8 cellular contexts compared by ENCODE assay signal in the genomic region with DNA sequence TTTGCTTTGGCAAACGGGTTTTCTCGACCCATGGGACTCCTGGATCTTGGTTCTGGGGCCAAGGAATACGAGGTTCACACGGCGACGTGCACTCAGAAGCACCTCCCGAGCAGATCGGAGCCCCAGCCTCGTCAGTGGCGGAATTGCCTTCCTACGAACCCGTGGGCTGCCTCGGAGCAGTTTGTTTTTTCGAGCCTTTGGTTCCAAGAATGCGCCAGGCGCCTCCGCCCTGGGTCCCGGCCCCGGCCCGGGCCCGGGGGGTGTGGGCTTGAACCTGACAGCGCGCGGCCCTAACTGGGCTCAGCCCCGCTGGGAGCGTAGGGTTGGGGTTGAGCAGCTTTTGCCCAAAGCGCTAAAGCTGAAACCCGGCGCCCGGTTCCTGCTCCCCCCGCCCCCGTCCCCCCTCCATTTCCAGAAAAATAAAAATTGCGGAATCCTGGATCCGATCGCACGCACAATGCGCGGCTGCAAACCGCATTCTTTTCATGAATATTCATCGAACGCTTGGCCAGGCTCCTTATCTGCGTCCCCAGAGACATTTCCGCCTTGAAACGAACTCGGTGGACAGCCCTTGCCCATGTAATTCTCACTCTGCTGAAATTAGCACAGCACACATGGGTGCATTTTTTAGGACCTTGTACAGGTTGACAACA. TPM values are rescaled to one million over a fixed set of nuclear protein-coding genes. Genes with fewer than 3 reads are reported as not detected.
DNase-seq lines count a peak whose midpoint lies in the region; ATAC-seq and TF ChIP-seq lines count a peak whose summit lies in the region.

No MANE protein-coding gene starts in this region.

- TF ChIP-seq POLR2A in heart left ventricle (IDR thresholded peaks at IDR 0.05) = no peak

- H3K9me3 Mint-ChIP-seq in activated T-cell treated with anti-CD3 and anti-CD28 coated beads, Interleukin-2, amount 50 U/mL, for 4 hours = no peaks in the 10 kb centered on the region

- H3K9me3 ChIP-seq in BLaER1 (no peaks in the 10 kb centered on the region), heart left ventricle (no peaks in the 10 kb centered on the region)

- H3K36me3 Mint-ChIP-seq in activated T-cell treated with anti-CD3 and anti-CD28 coated beads, Interleukin-2, amount 50 U/mL, for 4 hours (ENCODE audit: insufficient read depth) = no peaks in the 10 kb centered on the region

- peak; percentile 33 for ATAC-seq in GM19043 (IDR thresholded peaks at IDR 0.05; ENCODE audit: low read depth, unreplicated experiment)
- peak; percentile 29 for ATAC-seq in HG03457 (IDR thresholded peaks at IDR 0.05; ENCODE audit: unreplicated experiment)
- ATAC-seq in activated T-cell treated with anti-CD3 and anti-CD28 coated beads, Interleukin-2, amount 50 U/mL, for 4 hours = no peak
- ATAC-seq in heart left ventricle = peak in 3 of 4 donors; percentile 22 to 40 (median 33)
- no peak for ATAC-seq in GM21526 (IDR thresholded peaks at IDR 0.05; ENCODE audit: low FRiP score, unreplicated experiment)

- no peak for TF ChIP-seq CTCF in heart left ventricle (IDR thresholded peaks at IDR 0.05)

- H3K4me1 ChIP-seq in BLaER1 (peaks cover 21% of the 10 kb centered on the region), heart left ventricle (peaks cover 0 to 28% (median 9%) of the 10 kb centered on the region in 12 donors)

- H3K27ac ChIP-seq in BLaER1 (peak overlapping the region; percentile 60), heart left ventricle (peak overlapping the region in 2 of 12 donors; percentile 29 to 73)

- intact Hi-C loops in heart left ventricle (cut with DNase I) (loop anchor here in 7 of 10 donors (5.0 to 10.0 kb wide), 3 partner anchors 1066 to 1094 kb away; no protein-coding TSS in a partner anchor), posterior vena cava (cut with DNase I) (loop anchor here in 1 of 2 donors (10.0 kb wide), 1 partner anchor 1066 kb away; no protein-coding TSS in a partner anchor)

- no peak for DNase-seq in activated T-cell treated with anti-CD3 and anti-CD28 coated beads, Interleukin-2, amount 50 U/mL, for 4 hours
- DNase-seq in heart left ventricle (peak in 2 of 5 donors; percentile 20 to 29), posterior vena cava (ENCODE audit: low spot score) (peak; percentile 83), AML-193 (lab: John Stamatoyannopoulos, UW) (no peak)

- H4K20me1 ChIP-seq in BLaER1 = peaks cover 24% of the 10 kb centered on the region

- H3K9ac ChIP-seq in BLaER1 = peak overlapping the region; percentile 82

- H3K4me1 Mint-ChIP-seq in activated T-cell treated with anti-CD3 and anti-CD28 coated beads, Interleukin-2, amount 50 U/mL, for 4 hours (ENCODE audit: low read depth) = peaks cover 12% of the 10 kb centered on the region

- H3K4me3 ChIP-seq in BLaER1 (peak overlapping the region; percentile 84), heart left ventricle (peak overlapping the region; percentile 22 to 69 (median 50))

- peak overlapping the region; percentile 87 for H3K4me2 ChIP-seq in BLaER1

- peak overlapping the region; percentile 69 for H3K4me3 Mint-ChIP-seq in activated T-cell treated with anti-CD3 and anti-CD28 coated beads, Interleukin-2, amount 50 U/mL, for 4 hours

- H3K27me3 Mint-ChIP-seq in activated T-cell treated with anti-CD3 and anti-CD28 coated beads, Interleukin-2, amount 50 U/mL, for 4 hours (ENCODE audit: low read depth) = peaks cover 41% of the 10 kb centered on the region

- H3K36me3 ChIP-seq in BLaER1 (no peaks in the 10 kb centered on the region), heart left ventricle (no peaks in the 10 kb centered on the region)

- WGBS in heart left ventricle, 4 donors = 1 to 2% (median 1%) methylated on average over 16 to 45 of the region's 45 CpGs

- H3K27me3 ChIP-seq in BLaER1 (no peaks in the 10 kb centered on the region; the same call in 1 of the 2 replicates), heart left ventricle (peaks cover 4 to 76% (median 31%) of the 10 kb centered on the region in 9 donors)

RNA-seq across cellular contexts. Expression of a gene that starts 1.0 kb away (rescaled TPM):
- total RNA-seq in activated T-cell treated with anti-CD3 and anti-CD28 coated beads, Interleukin-2, amount 50 U/mL, for 4 hours = 10 to 100 TPM in 1 of 3 donors, 1 to 10 TPM in 2; 4.3 to 12.3 (median 4.7) TPM
- total RNA-seq in heart left ventricle (10 to 100 TPM in 1 of 9 donors, 1 to 10 TPM in 7, under 1 TPM in 1; 0.66 to 13.6 (median 3.0) TPM), posterior vena cava (10 to 100 TPM; 25.2 to 31.4 TPM)
- 1 to 10 TPM; 1.3 to 2.1 TPM for polyA plus RNA-seq in heart left ventricle

Comparison
In these comparisons a context has a peak if more than half of its experiments do, and no peak if none do; other contexts are left out.
1. ATAC-seq: peak in GM19043 (single experiment), HG03457 (single experiment) and heart left ventricle (3 of 4); none in activated T-cell treated with anti-CD3 and anti-CD28 coated beads, Interleukin-2, amount 50 U/mL, for 4 hours (0 of 2) and GM21526 (single experiment).